ENCODE assay signal across 9 cellular contexts in the genomic region with DNA sequence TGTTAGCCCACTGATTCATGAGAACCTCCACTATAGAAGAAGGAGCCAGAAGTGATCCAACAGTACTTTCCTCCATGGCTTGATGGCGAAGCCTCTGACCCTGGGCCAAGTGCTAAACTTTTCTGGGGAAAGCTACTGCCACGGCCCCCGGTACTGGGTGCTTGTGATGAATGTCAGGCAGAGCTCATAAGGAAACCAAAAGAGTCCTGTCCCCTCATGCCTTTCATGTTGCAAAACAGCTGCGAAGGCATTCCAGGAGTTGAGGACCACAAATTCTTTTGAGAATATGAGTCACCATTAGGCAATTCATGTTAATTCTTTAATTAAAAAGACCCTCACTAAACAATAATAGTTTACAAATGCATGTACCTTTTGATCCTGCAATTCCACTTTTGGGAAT. TPM values are rescaled to one million over a fixed set of nuclear protein-coding genes. Genes with fewer than 3 reads are reported as not detected.
A peak's percentile ranks its signal among the peaks of the same experiment; 100 is the strongest.
DNase-seq lines count a peak whose midpoint lies in the region; ATAC-seq and TF ChIP-seq lines count a peak whose summit lies in the region.
"Not testable (repeated sequence)": the region's sequence is repeated elsewhere in the genome, so short reads cannot be mapped to it uniquely, and the experiment has no call there.
"Had no signal": no experiment of that assay in that cellular context is flagged by ENCODE, and none has a peak within 500 bp of the region (broad histone marks: within the 10 kb centered on the region; RNA-seq: fewer than 3 reads in every experiment).

No MANE protein-coding gene starts in this region.

- not testable (repeated sequence) for H3K9me3 ChIP-seq in IMR-90 (ENCODE audit: control insufficient read depth, insufficient read depth, low read length); SJSA1 (replicated peaks)

- ATAC-seq in IMR-90 (ENCODE audit: low read depth), result peak; percentile 52

- not testable (repeated sequence) for H3K79me1 ChIP-seq in IMR-90 (ENCODE audit: low read depth in 1 of 2, low read length in 2 of 2)

- intact Hi-C loops in IMR-90 (cut with micrococcal nuclease), result not testable (repeated sequence)

- not testable (repeated sequence) for H3K36me3 ChIP-seq in IMR-90 (ENCODE audit: control insufficient read depth, insufficient read depth, low read length); SJSA1

- H2BK15ac ChIP-seq in IMR-90 (ENCODE audit: low read depth, low read length), result not testable (repeated sequence)

- H2BK120ac ChIP-seq in IMR-90 (ENCODE audit: low read depth, low read length), result peak overlapping the region; percentile 83

- H3K4me1 ChIP-seq in IMR-90 (ENCODE audit: control insufficient read depth, insufficient read depth, low read length) (peaks cover 19% of the 10 kb centered on the region), SJSA1 (replicated peaks) (peaks cover 49% of the 10 kb centered on the region)

- H3K27ac ChIP-seq in IMR-90 (ENCODE audit: insufficient read depth, low read length), result peak overlapping the region; percentile 39; the same call in 1 of the 2 replicates
- H3K27ac ChIP-seq in SJSA1, result not testable (repeated sequence)

- H3K9ac ChIP-seq in IMR-90 (ENCODE audit: low read depth, low read length), result peak overlapping the region; percentile 38; the same call in 1 of the 2 replicates

- not testable (repeated sequence) for H2AFZ ChIP-seq in IMR-90 (replicated peaks; ENCODE audit: low read length, poor library complexity)

- H3K9me1 ChIP-seq in IMR-90 (ENCODE audit: insufficient read depth, low read length), result peaks cover 14% of the 10 kb centered on the region

- peak overlapping the region; percentile 7; the same call in 1 of the 2 replicates for H3K4me2 ChIP-seq in IMR-90 (ENCODE audit: low read depth, low read length)

- not testable (repeated sequence) for H3K56ac ChIP-seq in IMR-90 (ENCODE audit: extremely low read depth, insufficient read depth, low read length)

- 13% methylated on average over 3 of the region's 4 CpGs; no CpG with 5 or more reads in 1 of the 2 experiments for WGBS in IMR-90 (ENCODE audit: extremely low coverage in 2 of 2, insufficient read length in 1 of 2), 2 experiments

- BruUV-seq in IMR-90 (replicated peaks; lab: Mats Ljungman, UMichigan), result not testable (repeated sequence)

- H3K27me3 ChIP-seq in IMR-90 (ENCODE audit: control insufficient read depth, insufficient read depth, low read length); SJSA1 (replicated peaks): not testable (repeated sequence)

- TF ChIP-seq CTCF in IMR-90 (conservative IDR thresholded peaks at IDR 0.05; ENCODE audit: low read depth, low read length); astrocyte of the spinal cord (IDR thresholded peaks at IDR 0.05; ENCODE audit: low read depth, low read length): not testable (repeated sequence)

- in situ Hi-C loops in IMR-90 (cut with MboI; ENCODE audit: low sequenced_read_pairs); astrocyte of the spinal cord (cut with HindIII; ENCODE audit: low sequenced_read_pairs): not testable (repeated sequence)

- peak overlapping the region; percentile 69 for H4K91ac ChIP-seq in IMR-90 (ENCODE audit: insufficient read depth, low read depth, low read length)

- peak overlapping the region; percentile 15 for H3K18ac ChIP-seq in IMR-90 (ENCODE audit: low read depth, low read length)

- peak overlapping the region; percentile 74 for H2AK5ac ChIP-seq in IMR-90 (ENCODE audit: low read depth, low read length)

- not testable (repeated sequence) for H3K4me3 ChIP-seq in IMR-90 (ENCODE audit: insufficient read depth, low read depth, low read length); SJSA1; astrocyte of the spinal cord (ENCODE audit: low read depth, low read length)

- peak overlapping the region; percentile 60 for H2BK5ac ChIP-seq in IMR-90 (ENCODE audit: low read depth, low read length, poor library complexity, severe bottlenecking)

- H3K4ac ChIP-seq in IMR-90 (ENCODE audit: low read depth, low read length), result peak overlapping the region; percentile 70

- DNase-seq in A172 (ENCODE audit: low spot score) (peak; percentile 44), EL (peak; percentile 72), IMR-90 (peak; percentile 49), SJSA1 (ENCODE audit: low read depth in 1 of 2, low spot score in 2 of 2) (peak; percentile 54 to 55), astrocyte of the spinal cord (ENCODE audit: low read depth, low spot score) (peak; percentile 33), fibroblast of gingiva (ENCODE audit: low read depth) (peak; percentile 49), iris pigment epithelial cell (ENCODE audit: low read depth) (peak; percentile 77), renal cortical epithelial cell (ENCODE audit: low read depth) (peak; percentile 75)

- H3K14ac ChIP-seq in IMR-90 (replicated peaks; ENCODE audit: low read depth, low read length), result 0 out of 2 replicates have a peak overlapping the region, but pooled peaks have one; percentile 41

- H2BK20ac ChIP-seq in IMR-90 (ENCODE audit: low read depth, low read length), result peak overlapping the region; percentile 87; the same call in 1 of the 2 replicates

- H3K23ac ChIP-seq in IMR-90 (ENCODE audit: low read depth, low read length), result peak overlapping the region; percentile 26; the same call in 1 of the 2 replicates

- not testable (repeated sequence) for TF ChIP-seq RAD21 in IMR-90 (IDR thresholded peaks at IDR 0.05; ENCODE audit: low read length)

- peak overlapping the region in 1 of 2 experiments; percentile 82; a peak in 2 of 4 replicates for H4K8ac ChIP-seq in IMR-90 (ENCODE audit: low read depth in 2 of 2, low read length in 2 of 2)

- not testable (repeated sequence) for TF ChIP-seq POLR2A in IMR-90 (IDR thresholded peaks at IDR 0.05; ENCODE audit: low read depth, low read length)

- CTCF ChIA-PET in IMR-90 (lab: Yijun Ruan, JAX), result not testable (repeated sequence)

- not testable (repeated sequence) for H4K20me1 ChIP-seq in IMR-90 (ENCODE audit: insufficient read depth, low read length)

- 0 out of 2 replicates have a peak overlapping the region, but pooled peaks have one; percentile 3 for H4K5ac ChIP-seq in IMR-90 (ENCODE audit: low read depth, low read length)

- H2AK9ac ChIP-seq in IMR-90 (replicated peaks; ENCODE audit: low read depth, low read length, poor library complexity), result not testable (repeated sequence)

- dilution Hi-C loops in IMR-90 (cut with HindIII; ENCODE audit: low sequenced_read_pairs, unreplicated experiment), result not testable (repeated sequence)

- POLR2A ChIA-PET in IMR-90 (lab: Charles Lee; ENCODE audit: unreplicated experiment), result not testable (repeated sequence)

TF ChIP-seq in IMR-90, 13 proteins besides CTCF, POLR2A, EP300 and RAD21:
- TF ChIP-seq FOS (IDR thresholded peaks at IDR 0.05; ENCODE audit: low read depth, low read length) (peak; percentile 18; the same call in 1 of the 2 replicates), CEBPB (IDR thresholded peaks at IDR 0.05; ENCODE audit: low read depth, low read length) (peak; percentile 65)

RNA-seq across cellular contexts. Expression of gene HEG1, which starts 26.5 kb away (rescaled TPM):
- 47.2 and 71.4 TPM in 2 replicates for total RNA-seq in A172 (2014; rRNA removed; shearing (Covaris generic))
- total RNA-seq in IMR-90 (2012; rRNA removed) (23.9 and 25.6 TPM in 2 replicates), renal cortical epithelial cell (18.1 and 97.1 TPM in 2 replicates)
- 36.3 and 43.4 TPM in 2 replicates for polyA plus RNA-seq in IMR-90 (2012; rRNA removed)
- polyA plus RNA-seq in IMR-90 (2012; cell fraction: cytosol; rRNA removed), result 26.1 and 37.9 TPM in 2 replicates
- polyA plus RNA-seq in IMR-90 (2012; cell fraction: nucleus; rRNA removed; ENCODE audit: low replicate concordance), result 30.7 and 53.5 TPM in 2 replicates
- 21.6 and 24.0 TPM in 2 replicates for total RNA-seq in SJSA1 (2014; rRNA removed; shearing (Covaris generic))
- polyA plus RNA-seq: K562 had no signal
